ENCODE assay signal across 8 cellular contexts in genomic region chr6:44126320-44127149, GRCh38. TPM values are rescaled to one million over a fixed set of nuclear protein-coding genes. Genes with fewer than 3 reads are reported as not detected.
A peak's percentile ranks its signal among the peaks of the same experiment; 100 is the strongest.
DNase-seq lines count a peak whose midpoint lies in the region; ATAC-seq and TF ChIP-seq lines count a peak whose summit lies in the region.

No MANE protein-coding gene starts in this region.

- no peaks in the 10 kb centered on the region for H3K9me2 ChIP-seq in Loucy (replicated peaks; ENCODE audit: low read depth, low read length)

- ATAC-seq in GM21825 (IDR thresholded peaks at IDR 0.05; ENCODE audit: unreplicated experiment), result peak; percentile 49
- ATAC-seq in left lung, result peak; percentile 34

- peak overlapping the region; percentile 92 for H3K4me2 ChIP-seq in Loucy (ENCODE audit: low read depth, low read length, poor library complexity, severe bottlenecking)

- H3K9me3 ChIP-seq in Loucy (ENCODE audit: insufficient read depth, low read depth, low read length) (no peaks in the 10 kb centered on the region), colonic mucosa (no peaks in the 10 kb centered on the region), left lung (no peaks in the 10 kb centered on the region)

- H3K36me3 ChIP-seq in Loucy (ENCODE audit: insufficient read depth, low read length) (no peaks in the 10 kb centered on the region), colonic mucosa (no peaks in the 10 kb centered on the region), left lung (no peaks in the 10 kb centered on the region)

- TF ChIP-seq CTCF in Loucy (conservative IDR thresholded peaks at IDR 0.05; ENCODE audit: low read length) (no peak), colonic mucosa (IDR thresholded peaks at IDR 0.05) (no peak), left lung (IDR thresholded peaks at IDR 0.05) (no peak)

- H3K27ac ChIP-seq in colonic mucosa, result peak overlapping the region; percentile 96
- H3K27ac ChIP-seq in left lung, result peak overlapping the region; percentile 88 to 95

- H2AFZ ChIP-seq in Loucy (ENCODE audit: low read length), result peak overlapping the region; percentile 52

- peaks cover 51% of the 10 kb centered on the region for H3K4me1 ChIP-seq in Loucy (ENCODE audit: insufficient read depth, low read length, poor library complexity, severe bottlenecking)
- H3K4me1 ChIP-seq in colonic mucosa, result peaks cover 25% of the 10 kb centered on the region
- peaks cover 12 to 66% of the 10 kb centered on the region in 2 donors for H3K4me1 ChIP-seq in left lung

- peaks cover 52% of the 10 kb centered on the region for H3K79me2 ChIP-seq in Loucy (ENCODE audit: insufficient read depth, low read length)

- in situ Hi-C loops in G401 (cut with HindIII; ENCODE audit: low sequenced_read_pairs), result no loop called here

- peaks cover 54% of the 10 kb centered on the region for H4K20me1 ChIP-seq in Loucy (ENCODE audit: insufficient read depth, low read length, poor library complexity, severe bottlenecking)

- DNase-seq in G401 (ENCODE audit: low spot score) (peak; percentile 40), colonic mucosa (peak; percentile 55), left lung (peak; percentile 51 to 88), NCI-H1436 (lab: John Stamatoyannopoulos, UW) (no peak)
- DNase-seq in activated CD4-positive, alpha-beta T cell treated with anti-CD3 and anti-CD28 coated beads for 24 hours (ENCODE audit: low read depth in 2 of 2), result peak; percentile 65 to 72
- DNase-seq in stimulated activated CD4-positive, alpha-beta T cell treated with anti-CD3 and anti-CD28 coated beads, Interleukin-4, amount 100 ng/mL, for 48 hours (ENCODE audit: low read depth in 2 of 2), result peak; percentile 72 to 84

- H3K27me3 ChIP-seq in Loucy (ENCODE audit: insufficient read depth, low read length, poor library complexity, severe bottlenecking) (no peaks in the 10 kb centered on the region), colonic mucosa (no peaks in the 10 kb centered on the region), left lung (no peaks in the 10 kb centered on the region)

- H3K9ac ChIP-seq in Loucy (ENCODE audit: low read depth, low read length, poor library complexity, severe bottlenecking) (peak overlapping the region; percentile 76), colonic mucosa (ENCODE audit: low read depth in 2 of 2, low read length in 2 of 2) (peak overlapping the region; percentile 70 to 81)

- H3K4me3 ChIP-seq in Loucy (ENCODE audit: low read length, poor library complexity, severe bottlenecking), result peak overlapping the region; percentile 85
- H3K4me3 ChIP-seq in colonic mucosa, result peak overlapping the region; percentile 97
- H3K4me3 ChIP-seq in left lung, result peak overlapping the region; percentile 65 to 96

- no peaks in the 10 kb centered on the region for H3F3A ChIP-seq in Loucy (ENCODE audit: low read depth)

- intact Hi-C loops in colonic mucosa (cut with DNase I) (no loop called here), left lung (cut with DNase I) (no loop called here)

RNA-seq across cellular contexts. Expression of gene MRPL14, which starts 0.7 kb away (rescaled TPM):
- total RNA-seq in G401 (2014; rRNA removed; shearing (Covaris generic)), result 76.4 and 82.1 TPM in 2 replicates
- 10 to 100 TPM; 72.0 to 77.7 TPM for total RNA-seq in colonic mucosa
- 100 to 1,000 TPM in 1 of 2 donors, 10 to 100 TPM in 1; 85.5 to 100 TPM for total RNA-seq in left lung

RNA-seq across cellular contexts. Expression of gene TMEM63B, which starts 0.8 kb away (rescaled TPM):
- total RNA-seq in G401 (2014; rRNA removed; shearing (Covaris generic)), result 7.3 and 10.0 TPM in 2 replicates
- 10 to 100 TPM; 74.3 to 95.3 TPM for total RNA-seq in colonic mucosa
- total RNA-seq in left lung, result 100 to 1,000 TPM in 1 of 2 donors, 10 to 100 TPM in 1; 79.9 to 186 TPM

RNA-seq across cellular contexts. Expression of gene CAPN11, which starts 32.1 kb away (rescaled TPM):
- not detected in 2 replicates for total RNA-seq in G401 (2014; rRNA removed; shearing (Covaris generic))
- total RNA-seq in colonic mucosa (1 to 10 TPM in 1 of 2 donors, not detected in 1; 2.0 TPM), left lung (under 1 TPM; 0.23 to 0.29 TPM)
